19 cellular contexts compared by ENCODE assay signal in genomic region chr6:15065603-15066002, GRCh38.
DNase-seq lines count a peak whose midpoint lies in the region; ATAC-seq and TF ChIP-seq lines count a peak whose summit lies in the region.
"Had no signal": no experiment of that assay in that cellular context is flagged by ENCODE, and none has a peak within 500 bp of the region (broad histone marks: within the 10 kb centered on the region; RNA-seq: fewer than 3 reads in every experiment).

No MANE protein-coding gene starts in this region.

- H3K9me3 ChIP-seq in breast epithelium (no peaks in the 10 kb centered on the region), SK-N-MC (ENCODE audit: low read depth, low read length) (no peaks in the 10 kb centered on the region)
- H3K9me3 ChIP-seq: A549, tibial nerve had no signal

- BruUV-seq in MCF 10A (replicated peaks; lab: Mats Ljungman, UMichigan) = no TSS peak

- no peaks in the 10 kb centered on the region for H3K9me3 Mint-ChIP-seq in MCF 10A (ENCODE audit: unreplicated experiment)
- H3K9me3 Mint-ChIP-seq: activated naive CD4-positive, alpha-beta T cell treated with anti-CD3 and anti-CD28 coated beads, Interleukin-2, amount 50 U/mL, for 24 hours; CD8-positive, alpha-beta T cell; stimulated activated effector memory CD8-positive, alpha-beta T cell treated with anti-CD3 and anti-CD28 coated beads, Interleukin-12 subunit alpha, Interleukin-12 subunit beta, amount 100 ng/mL, for 72 hours had no signal

- TF ChIP-seq CTCF in MCF 10A (IDR thresholded peaks at IDR 0.05; ENCODE audit: unreplicated experiment) (no peak), breast epithelium (IDR thresholded peaks at IDR 0.05) (no peak), foreskin keratinocyte (conservative IDR thresholded peaks at IDR 0.05) (no peak)

- H3K4me1 ChIP-seq in breast epithelium (peaks cover 0 to 4% of the 10 kb centered on the region in 2 donors), foreskin keratinocyte (peaks cover 24% of the 10 kb centered on the region)
- H3K4me1 ChIP-seq: A549, tibial nerve had no signal

- intact Hi-C loops in MCF 10A (cut with micrococcal nuclease) (loop anchor here (5.0 to 10.0 kb wide), 2 partner anchors 182 to 221 kb away; partner anchors contain the start of gene JARID2), breast epithelium (cut with DNase I; ENCODE audit: low total_unique reads) (no loop called here)

- peak overlapping the region; percentile 98 for H3K27ac Mint-ChIP-seq in MCF 10A (ENCODE audit: low read depth, unreplicated experiment)
- H3K27ac Mint-ChIP-seq: activated naive CD4-positive, alpha-beta T cell treated with anti-CD3 and anti-CD28 coated beads, Interleukin-2, amount 50 U/mL, for 24 hours; CD8-positive, alpha-beta T cell; stimulated activated effector memory CD8-positive, alpha-beta T cell treated with anti-CD3 and anti-CD28 coated beads, Interleukin-12 subunit alpha, Interleukin-12 subunit beta, amount 100 ng/mL, for 72 hours had no signal

- H3K4me3 Mint-ChIP-seq in MCF 10A (ENCODE audit: unreplicated experiment) = no peak overlapping the region
- H3K4me3 Mint-ChIP-seq: activated naive CD4-positive, alpha-beta T cell treated with anti-CD3 and anti-CD28 coated beads, Interleukin-2, amount 50 U/mL, for 24 hours; CD8-positive, alpha-beta T cell; stimulated activated effector memory CD8-positive, alpha-beta T cell treated with anti-CD3 and anti-CD28 coated beads, Interleukin-12 subunit alpha, Interleukin-12 subunit beta, amount 100 ng/mL, for 72 hours had no signal

- ATAC-seq in foreskin keratinocyte (no peak), HG03520 (IDR thresholded peaks at IDR 0.05; ENCODE audit: unreplicated experiment) (no peak), HG03039 (IDR thresholded peaks at IDR 0.05; ENCODE audit: unreplicated experiment) (no peak)
- ATAC-seq: A549; CD8-positive, alpha-beta T cell; Panc1; stimulated activated effector memory CD8-positive, alpha-beta T cell treated with anti-CD3 and anti-CD28 coated beads, Interleukin-12 subunit alpha, Interleukin-12 subunit beta, amount 100 ng/mL, for 72 hours had no signal

- no peaks in the 10 kb centered on the region for H3K36me3 Mint-ChIP-seq in MCF 10A (ENCODE audit: insufficient read depth, unreplicated experiment)
- H3K36me3 Mint-ChIP-seq: activated naive CD4-positive, alpha-beta T cell treated with anti-CD3 and anti-CD28 coated beads, Interleukin-2, amount 50 U/mL, for 24 hours; CD8-positive, alpha-beta T cell; stimulated activated effector memory CD8-positive, alpha-beta T cell treated with anti-CD3 and anti-CD28 coated beads, Interleukin-12 subunit alpha, Interleukin-12 subunit beta, amount 100 ng/mL, for 72 hours had no signal

- CTCF ChIA-PET in MCF 10A (lab: Yijun Ruan, JAX) = no interaction called here

- H3K36me3 ChIP-seq in breast epithelium (no peaks in the 10 kb centered on the region), SK-N-MC (ENCODE audit: insufficient read depth, low read length) (no peaks in the 10 kb centered on the region)
- H3K36me3 ChIP-seq: tibial nerve had no signal

- TF ChIP-seq POLR2A in breast epithelium (IDR thresholded peaks at IDR 0.05) = no peak

- no peaks in the 10 kb centered on the region for H3K27me3 ChIP-seq in breast epithelium
- no peaks in the 10 kb centered on the region for H3K27me3 ChIP-seq in foreskin keratinocyte
- H3K27me3 ChIP-seq: tibial nerve had no signal

- DNase-seq in MCF 10A (ENCODE audit: unreplicated experiment) (no peak), breast epithelium (ENCODE audit: low spot score in 2 of 2) (no peak), SK-N-MC (ENCODE audit: low read depth, low spot score) (no peak), foreskin keratinocyte (no peak), NCI-H1930 (lab: John Stamatoyannopoulos, UW) (no peak), NCI-H1417 treated with DMSO at 0.1 percent for 48 hours (lab: John Stamatoyannopoulos, UW) (no peak)
- DNase-seq: activated CD4-positive, alpha-beta T cell treated with anti-CD3 and anti-CD28 coated beads, Interleukin-2, amount 50 U/mL, for 4 hours; activated T-cell treated with anti-CD3 and anti-CD28 coated beads, Interleukin-2, amount 50 U/mL, for 1 hour; CD8-positive, alpha-beta T cell; effector memory CD4-positive, alpha-beta T cell; NCI-H187; NCI-H510A treated with DMSO at 0.1 percent for 48 hours had no signal

- H3K9ac ChIP-seq in SK-N-MC (ENCODE audit: insufficient read length) = no peak overlapping the region

- H3K27ac ChIP-seq in breast epithelium (no peak overlapping the region), SK-N-MC (peak overlapping the region; percentile 86), foreskin keratinocyte (peak overlapping the region; percentile 74)
- H3K27ac ChIP-seq: A549 had no signal

- H3K27me3 Mint-ChIP-seq in MCF 10A (ENCODE audit: insufficient read depth, unreplicated experiment) = no peaks in the 10 kb centered on the region
- H3K27me3 Mint-ChIP-seq: activated naive CD4-positive, alpha-beta T cell treated with anti-CD3 and anti-CD28 coated beads, Interleukin-2, amount 50 U/mL, for 24 hours had no signal

- H3K4me1 Mint-ChIP-seq in MCF 10A (ENCODE audit: insufficient read depth, unreplicated experiment) = peaks cover 22% of the 10 kb centered on the region

- POLR2A ChIA-PET in MCF 10A (lab: Yijun Ruan, JAX) = interaction anchor here (0.7 to 1.2 kb wide), 3 partner anchors 9 to 1543 kb away, joined by 3 read pairs; no protein-coding TSS in a partner anchor

- H3K4me3 ChIP-seq in breast epithelium = no peak overlapping the region
- 0 out of 2 replicates have a peak overlapping the region, but pooled peaks have one; percentile 22 for H3K4me3 ChIP-seq in SK-N-MC
- H3K4me3 ChIP-seq: A549, tibial nerve had no signal

Comparison
In these comparisons a context has a peak if more than half of its experiments do, and no peak if none do; other contexts are left out.
1. H3K27ac ChIP-seq: peak in SK-N-MC (single experiment) and foreskin keratinocyte (single experiment); none in breast epithelium (0 of 2).